In genomic region chr2:162344617-162344950, GRCh38 we compare ENCODE assay signal across 8 cellular contexts. TPM values are rescaled to one million over a fixed set of nuclear protein-coding genes. Genes with fewer than 3 reads are reported as not detected.
DNase-seq lines count a peak whose midpoint lies in the region; ATAC-seq and TF ChIP-seq lines count a peak whose summit lies in the region.

No MANE protein-coding gene starts in this region.

- H3K27ac ChIP-seq in RWPE1 (no peak overlapping the region), ovary (no peak overlapping the region)

- CTCF ChIA-PET in RWPE1 (lab: Yijun Ruan, JAX): interaction anchor here (0.5 to 1.0 kb wide), 2 partner anchors 46 to 1053 kb away, joined by 3 read pairs; no protein-coding TSS in a partner anchor

- POLR2A ChIA-PET in RWPE1 (lab: Yijun Ruan, JAX; ENCODE audit: low non-redundant PET): no interaction called here

- peak; percentile 3 for ATAC-seq in GM19351 (IDR thresholded peaks at IDR 0.05; ENCODE audit: unreplicated experiment)

- no peaks in the 10 kb centered on the region for H3K9me3 ChIP-seq in ovary

- no peaks in the 10 kb centered on the region for H3K27me3 ChIP-seq in ovary

- DNase-seq in RWPE1 (ENCODE audit: low spot score): peak; percentile 11
- DNase-seq in epithelial cell of esophagus (ENCODE audit: low read depth): no peak
- no peak for DNase-seq in ovary
- no peak for DNase-seq in COLO829 (ENCODE audit: low spot score)
- no peak for DNase-seq in AG08395 (ENCODE audit: low spot score)
- no peak for DNase-seq in islet precursor cell
- no peak for DNase-seq in NCI-H1694 treated with DMSO at 0.1 percent for 48 hours (lab: John Stamatoyannopoulos, UW)

- no peak for TF ChIP-seq EP300 in ovary (IDR thresholded peaks at IDR 0.05)

- TF ChIP-seq CTCF in RWPE1 (conservative IDR thresholded peaks at IDR 0.05; ENCODE audit: low read depth): no peak
- TF ChIP-seq CTCF in epithelial cell of esophagus (IDR thresholded peaks at IDR 0.05; ENCODE audit: insufficient read depth, low read depth, low read length, missing control alignments): no peak
- TF ChIP-seq CTCF in ovary (IDR thresholded peaks at IDR 0.05): no peak

- H3K4me3 ChIP-seq in epithelial cell of esophagus (ENCODE audit: low read length) (peak overlapping the region; percentile 83), ovary (peak overlapping the region; percentile 86)

- H3K36me3 ChIP-seq in ovary: no peaks in the 10 kb centered on the region

- intact Hi-C loops in ovary (cut with DNase I): no loop called here

- 5 to 9% (median 8%) methylated on average over 8 of the region's 8 CpGs for WGBS in ovary, 3 donors

- no peaks in the 10 kb centered on the region for H3K4me1 ChIP-seq in ovary (ENCODE audit: insufficient read depth)

- no peak for TF ChIP-seq POLR2A in ovary (IDR thresholded peaks at IDR 0.05)

RNA-seq across cellular contexts. Expression of gene GCA, which starts 0.7 kb away (rescaled TPM):
- 10 to 100 TPM in 6 of 7 donors, 1 to 10 TPM in 1; 7.2 to 23.3 (median 12.5) TPM for total RNA-seq in ovary
- 10 to 100 TPM in 1 of 2 donors, 1 to 10 TPM in 1; 8.8 to 12.5 TPM for polyA plus RNA-seq in ovary

RNA-seq across cellular contexts. Expression of gene IFIH1, which starts 26.1 kb away (rescaled TPM):
- total RNA-seq in ovary: 10 to 100 TPM; 12.4 to 16.9 (median 14.4) TPM
- polyA plus RNA-seq in ovary: 10 to 100 TPM in 1 of 2 donors, 1 to 10 TPM in 1; 7.6 to 19.7 TPM
